In the genomic region with DNA sequence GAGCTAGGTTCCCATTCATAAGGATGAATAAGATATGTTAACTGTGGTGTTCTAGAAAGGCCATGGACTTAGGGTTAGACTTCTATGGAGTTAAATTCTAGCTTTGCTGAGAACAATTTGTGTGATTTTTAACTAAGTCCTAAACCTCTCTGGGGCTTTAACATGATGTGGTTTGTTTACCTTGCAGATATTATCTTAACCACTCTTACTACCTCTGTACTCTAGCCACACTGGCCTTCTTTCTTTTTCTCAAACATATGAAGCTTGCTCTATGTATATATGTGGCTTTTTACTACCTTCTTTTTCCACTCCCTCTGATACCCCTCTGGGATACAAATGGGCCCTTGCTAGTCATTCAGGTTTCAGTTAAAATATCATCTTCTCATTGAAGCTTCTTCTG, we compare ENCODE assay signal across 14 cellular contexts.
DNase-seq lines count a peak whose midpoint lies in the region; ATAC-seq and TF ChIP-seq lines count a peak whose summit lies in the region.
"Had no signal": no experiment of that assay in that cellular context is flagged by ENCODE, and none has a peak within 500 bp of the region (broad histone marks: within the 10 kb centered on the region; RNA-seq: fewer than 3 reads in every experiment).

No MANE protein-coding gene starts in this region.

- H3F3A ChIP-seq in PC-3 (ENCODE audit: low read length, unreplicated experiment): no peaks in the 10 kb centered on the region

- no peak overlapping the region for H3K4me2 ChIP-seq in PC-3 (ENCODE audit: low read length)

- DNase-seq in activated naive CD4-positive, alpha-beta T cell treated with Interleukin-2 at 50 U/mL for 16 hours: no peak
- peak; percentile 15 for DNase-seq in PC-3
- DNase-seq in effector memory CD4-positive, alpha-beta T cell: no peak
- no peak for DNase-seq in stimulated activated naive CD8-positive, alpha-beta T cell treated with anti-CD3 and anti-CD28 coated beads, Interleukin-15, amount 100 ng/mL, for 72 hours
- no peak for DNase-seq in islet precursor cell
- DNase-seq: activated CD8-positive, alpha-beta memory T cell treated with anti-CD3 and anti-CD28 coated beads for 24 hours; activated naive CD4-positive, alpha-beta T cell; Caco-2; NCI-H748 treated with DMSO at 0.1 percent for 48 hours had no signal

- H3K4me3 Mint-ChIP-seq in activated naive CD4-positive, alpha-beta T cell treated with anti-CD3 and anti-CD28 coated beads, Interleukin-2, amount 50 U/mL, for 24 hours: no peak overlapping the region
- H3K4me3 Mint-ChIP-seq in stimulated activated naive CD8-positive, alpha-beta T cell treated with anti-CD3 and anti-CD28 coated beads, Interleukin-15, amount 100 ng/mL, for 72 hours: no peak overlapping the region
- H3K4me3 Mint-ChIP-seq: dendritic cell treated with granulocyte-macrophage colony-stimulating factor and Interleukin-4, amounts not matched to agents 40 ng/mL and 50 ng/mL, for 4 days had no signal

- no peaks in the 10 kb centered on the region for H3K9me3 ChIP-seq in PC-3 (ENCODE audit: low read length)
- H3K9me3 ChIP-seq in effector memory CD4-positive, alpha-beta T cell (ENCODE audit: control insufficient read depth, low read length): no peaks in the 10 kb centered on the region
- H3K9me3 ChIP-seq: Caco-2 had no signal

- intact Hi-C loops in PC-3 (cut with micrococcal nuclease): no loop called here

- no peak overlapping the region for H3K9ac ChIP-seq in PC-3 (ENCODE audit: low read length)

- TF ChIP-seq CTCF in PC-3 (conservative IDR thresholded peaks at IDR 0.05; ENCODE audit: low read depth, low read length): no peak

- H3K27ac ChIP-seq in PC-3 (ENCODE audit: low read length): no peak overlapping the region
- H3K27ac ChIP-seq in effector memory CD4-positive, alpha-beta T cell (ENCODE audit: insufficient read depth, low read length, poor library complexity, severe bottlenecking): peak overlapping the region; percentile 6

- H3K27me3 Mint-ChIP-seq in activated naive CD4-positive, alpha-beta T cell treated with anti-CD3 and anti-CD28 coated beads, Interleukin-2, amount 50 U/mL, for 24 hours: no peaks in the 10 kb centered on the region
- H3K27me3 Mint-ChIP-seq in stimulated activated naive CD8-positive, alpha-beta T cell treated with anti-CD3 and anti-CD28 coated beads, Interleukin-15, amount 100 ng/mL, for 72 hours: no peaks in the 10 kb centered on the region
- H3K27me3 Mint-ChIP-seq: dendritic cell treated with granulocyte-macrophage colony-stimulating factor and Interleukin-4, amounts not matched to agents 40 ng/mL and 50 ng/mL, for 4 days had no signal

- no peak overlapping the region for H2AFZ ChIP-seq in PC-3 (ENCODE audit: low read length)

- peaks cover 16% of the 10 kb centered on the region for H3K36me3 Mint-ChIP-seq in activated naive CD4-positive, alpha-beta T cell treated with anti-CD3 and anti-CD28 coated beads, Interleukin-2, amount 50 U/mL, for 24 hours

- H3K27me3 ChIP-seq in PC-3 (ENCODE audit: low read length): no peaks in the 10 kb centered on the region
- no peaks in the 10 kb centered on the region for H3K27me3 ChIP-seq in effector memory CD4-positive, alpha-beta T cell (replicated peaks; ENCODE audit: control insufficient read depth, insufficient read depth, low read length, poor library complexity, severe bottlenecking)

- H3K4me1 ChIP-seq in PC-3 (ENCODE audit: insufficient read depth, low read length): peaks cover 11% of the 10 kb centered on the region; the same call in 1 of the 2 replicates
- H3K4me1 ChIP-seq in effector memory CD4-positive, alpha-beta T cell (ENCODE audit: control insufficient read depth, insufficient read depth, low read length, poor library complexity, severe bottlenecking): peaks cover 13% of the 10 kb centered on the region

- peaks cover 73% of the 10 kb centered on the region for H3K4me1 Mint-ChIP-seq in activated naive CD4-positive, alpha-beta T cell treated with anti-CD3 and anti-CD28 coated beads, Interleukin-2, amount 50 U/mL, for 24 hours
- H3K4me1 Mint-ChIP-seq in stimulated activated naive CD8-positive, alpha-beta T cell treated with anti-CD3 and anti-CD28 coated beads, Interleukin-15, amount 100 ng/mL, for 72 hours: peaks cover 74% of the 10 kb centered on the region

- ATAC-seq in PC-3 (peak; percentile 38; the same call in 1 of the 2 replicates), GM21723 (IDR thresholded peaks at IDR 0.05; ENCODE audit: unreplicated experiment) (no peak), GM19463 (IDR thresholded peaks at IDR 0.05; ENCODE audit: unreplicated experiment) (no peak)
- ATAC-seq in stimulated activated naive CD8-positive, alpha-beta T cell treated with anti-CD3 and anti-CD28 coated beads, Interleukin-15, amount 100 ng/mL, for 72 hours: peak; percentile 72
- ATAC-seq: esophagus mucosa had no signal

- POLR2A ChIA-PET in PC-3 (lab: Charles Lee; ENCODE audit: unreplicated experiment): no interaction called here

- H3K79me2 ChIP-seq in PC-3 (ENCODE audit: low read length): 0 out of 2 replicates have a peak, but pooled peaks cover 17% of the 10 kb centered on the region

- no peak overlapping the region for H3K4me3 ChIP-seq in PC-3 (ENCODE audit: low read length)
- H3K4me3 ChIP-seq in effector memory CD4-positive, alpha-beta T cell (ENCODE audit: insufficient read depth, low read depth, low read length, poor library complexity, severe bottlenecking): no peak overlapping the region

- no peaks in the 10 kb centered on the region for H3K9me2 ChIP-seq in PC-3 (replicated peaks; ENCODE audit: low read length)

- no peaks in the 10 kb centered on the region for H3K36me3 ChIP-seq in PC-3 (ENCODE audit: low read depth, low read length)
- no peaks in the 10 kb centered on the region for H3K36me3 ChIP-seq in effector memory CD4-positive, alpha-beta T cell (ENCODE audit: control insufficient read depth, insufficient read depth, low read length)

- BruUV-seq in PC-3 (replicated peaks; lab: Mats Ljungman, UMichigan): no TSS peak

- no peaks in the 10 kb centered on the region for H4K20me1 ChIP-seq in PC-3 (ENCODE audit: low read length)

- no peaks in the 10 kb centered on the region for H3K9me3 Mint-ChIP-seq in activated naive CD4-positive, alpha-beta T cell treated with anti-CD3 and anti-CD28 coated beads, Interleukin-2, amount 50 U/mL, for 24 hours
- no peaks in the 10 kb centered on the region for H3K9me3 Mint-ChIP-seq in stimulated activated naive CD8-positive, alpha-beta T cell treated with anti-CD3 and anti-CD28 coated beads, Interleukin-15, amount 100 ng/mL, for 72 hours
- H3K9me3 Mint-ChIP-seq: dendritic cell treated with granulocyte-macrophage colony-stimulating factor and Interleukin-4, amounts not matched to agents 40 ng/mL and 50 ng/mL, for 4 days had no signal

- CTCF ChIA-PET in PC-3 (lab: Charles Lee): no interaction called here

- peak overlapping the region; percentile 92 for H3K27ac Mint-ChIP-seq in activated naive CD4-positive, alpha-beta T cell treated with anti-CD3 and anti-CD28 coated beads, Interleukin-2, amount 50 U/mL, for 24 hours
- peak overlapping the region in 1 of 2 donors; percentile 28 for H3K27ac Mint-ChIP-seq in stimulated activated naive CD8-positive, alpha-beta T cell treated with anti-CD3 and anti-CD28 coated beads, Interleukin-15, amount 100 ng/mL, for 72 hours

Comparison
In these comparisons a context has a peak if more than half of its experiments do, and no peak if none do; other contexts are left out.
1. ATAC-seq: peak in PC-3 (single experiment) and stimulated activated naive CD8-positive, alpha-beta T cell treated with anti-CD3 and anti-CD28 coated beads, Interleukin-15, amount 100 ng/mL, for 72 hours (single experiment); none in GM21723 (single experiment) and GM19463 (single experiment).